In the genomic region with DNA sequence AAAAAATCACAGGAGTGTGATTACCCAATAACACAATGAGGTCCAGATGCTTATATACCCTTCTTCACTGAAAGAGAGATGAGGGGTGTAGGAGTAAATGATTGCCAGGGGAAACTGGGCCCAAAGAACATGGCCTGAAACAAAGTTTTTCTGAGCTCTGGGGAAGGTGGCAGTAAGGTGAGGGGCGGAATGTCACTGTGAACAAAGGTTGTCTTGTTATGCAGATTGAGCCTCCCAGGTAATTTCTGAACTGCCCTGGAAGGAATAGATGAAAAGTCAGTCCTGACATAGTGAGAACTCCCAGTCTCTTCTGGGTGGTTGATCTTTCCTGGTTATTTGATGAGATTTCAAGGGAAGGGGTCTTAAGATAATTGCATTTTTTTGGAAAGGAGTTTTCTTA, we compare ENCODE assay signal across 29 cellular contexts. TPM values are rescaled to one million over a fixed set of nuclear protein-coding genes. Genes with fewer than 3 reads are reported as not detected.
"Had no signal": no experiment of that assay in that cellular context is flagged by ENCODE, and none has a peak within 500 bp of the region (broad histone marks: within the 10 kb centered on the region; RNA-seq: fewer than 3 reads in every experiment).

No MANE protein-coding gene starts in this region.

- H3K9ac ChIP-seq: neural progenitor cell had no signal

- H3K4me3 Mint-ChIP-seq: mesothelial cell of epicardium; naive B cell; natural killer cell treated with Interleukin-12 subunit alpha and Interleukin-12 subunit beta and Interleukin-15 and Interleukin-18, amount 100 ng/mL, for 72 hours; neural progenitor cell; stimulated activated memory B cell treated with anti-CD40 and anti-IgM and Interleukin-4, amounts not matched to agents 10 μg/mL and 1 μg/mL and 100 μg/mL, for 72 hours; type B pancreatic cell had no signal

- ATAC-seq: gastrocnemius medialis; left cardiac atrium; left lung; mucosa of descending colon; natural killer cell treated with Interleukin-12 subunit alpha and Interleukin-12 subunit beta and Interleukin-15 and Interleukin-18, amount 100 ng/mL, for 72 hours; sciatic nerve; stimulated activated memory B cell treated with anti-CD40 and anti-IgM and Interleukin-4, amounts not matched to agents 10 μg/mL and 1 μg/mL and 100 μg/mL, for 72 hours; stimulated activated naive CD8-positive, alpha-beta T cell treated with anti-CD3 and anti-CD28 coated beads, Interleukin-15, Interleukin-2, amounts not matched to agents 100 U/mL and 50 U/mL, for 24 hours had no signal

- H2AFZ ChIP-seq: neural progenitor cell had no signal

- H3K4me1 Mint-ChIP-seq: stimulated activated memory B cell treated with anti-CD40 and anti-IgM and Interleukin-4, amounts not matched to agents 10 μg/mL and 1 μg/mL and 100 μg/mL, for 72 hours had no signal

- H3K9me3 ChIP-seq: esophagus squamous epithelium, gastrocnemius medialis, left lung, mucosa of descending colon, prostate gland, right atrium auricular region, testis, tibial artery had no signal

- H3K27me3 ChIP-seq: gastrocnemius medialis, neural progenitor cell, right atrium auricular region, testis, tibial artery had no signal

- H3K36me3 Mint-ChIP-seq: mesothelial cell of epicardium; neural progenitor cell; stimulated activated memory B cell treated with anti-CD40 and anti-IgM and Interleukin-4, amounts not matched to agents 10 μg/mL and 1 μg/mL and 100 μg/mL, for 72 hours; type B pancreatic cell had no signal

- H3K4me3 ChIP-seq: coronary artery, esophagus squamous epithelium, gastrocnemius medialis, left lung, mucosa of descending colon, neural progenitor cell, prostate gland, right atrium auricular region, smooth muscle cell, testis, tibial artery had no signal

- H3K27ac Mint-ChIP-seq: mesothelial cell of epicardium; naive B cell; natural killer cell treated with Interleukin-12 subunit alpha and Interleukin-12 subunit beta and Interleukin-15 and Interleukin-18, amount 100 ng/mL, for 72 hours; neural progenitor cell; stimulated activated memory B cell treated with anti-CD40 and anti-IgM and Interleukin-4, amounts not matched to agents 10 μg/mL and 1 μg/mL and 100 μg/mL, for 72 hours; type B pancreatic cell had no signal

- H3K4me2 ChIP-seq: neural progenitor cell, smooth muscle cell had no signal

- H3K36me3 ChIP-seq: esophagus squamous epithelium, gastrocnemius medialis, left lung, neural progenitor cell, prostate gland, right atrium auricular region, tibial artery had no signal

- DNase-seq: dermis blood vessel endothelial cell; effector memory CD4-positive, alpha-beta T cell; erythroblast; esophagus squamous epithelium; gastrocnemius medialis; head of caudate nucleus; left cardiac atrium; left lung; mesenchymal stem cell; mucosa of descending colon; naive B cell; nucleus accumbens; stimulated activated CD4-positive, alpha-beta T cell treated with anti-CD3 and anti-CD28 coated beads, Interleukin-12 subunit alpha, Interleukin-12 subunit beta, amount 100 ng/mL, for 4 hours; stimulated activated CD4-positive, alpha-beta T cell treated with anti-CD3 and anti-CD28 coated beads, Interleukin-1b, Interleukin-23, amount 100 ng/mL, for 48 hours; stimulated activated CD4-positive, alpha-beta T cell treated with anti-CD3 and anti-CD28 coated beads, Interleukin-4, amount 100 ng/mL, for 4 hours; stimulated activated naive CD8-positive, alpha-beta T cell treated with anti-CD3 and anti-CD28 coated beads, Interleukin-15, Interleukin-2, amounts not matched to agents 100 U/mL and 50 U/mL, for 24 hours; substantia nigra; testis; tibial artery had no signal

- H3K27ac ChIP-seq: coronary artery, esophagus squamous epithelium, gastrocnemius medialis, left lung, neural progenitor cell, prostate gland, right atrium auricular region, testis, tibial artery had no signal

- H3K4me1 ChIP-seq: gastrocnemius medialis, left lung, neural progenitor cell, prostate gland, right atrium auricular region, testis had no signal

- H3K9me3 Mint-ChIP-seq: mesothelial cell of epicardium, type B pancreatic cell had no signal

RNA-seq across cellular contexts. Expression of gene TMEM47, which starts 2.5 kb away (rescaled TPM):
- total RNA-seq: natural killer cell treated with Interleukin-12 subunit alpha and Interleukin-12 subunit beta and Interleukin-15 and Interleukin-18, amount 100 ng/mL, for 72 hours had no signal
